In genomic region chr14:101289911-101290310, GRCh38 we compare ENCODE assay signal across 30 cellular contexts.
"Had no signal": no experiment of that assay in that cellular context is flagged by ENCODE, and none has a peak within 500 bp of the region (broad histone marks: within the 10 kb centered on the region; RNA-seq: fewer than 3 reads in every experiment).

No MANE protein-coding gene starts in this region.

- H3K4me3 ChIP-seq: colonic mucosa, gastrocnemius medialis, left ventricle myocardium inferior, lower lobe of right lung, ovary, psoas muscle, smooth muscle cell, stomach, testis, tibial artery had no signal

- DNase-seq: effector CD8-positive, alpha-beta T cell; endodermal cell; foreskin fibroblast; gastrocnemius medialis; head of caudate nucleus; islet precursor cell; kidney glomerular epithelial cell; left ventricle myocardium inferior; lower lobe of right lung; natural killer cell; occipital lobe; ovary; posterior cingulate gyrus; psoas muscle; stimulated activated CD4-positive, alpha-beta T cell treated with anti-CD3 and anti-CD28 coated beads, Interleukin-12 subunit alpha, Interleukin-12 subunit beta, amount 100 ng/mL, for 4 hours; stimulated activated CD4-positive, alpha-beta T cell treated with anti-CD3 and anti-CD28 coated beads, Interleukin-1b, Interleukin-23, amount 100 ng/mL, for 48 hours; stimulated activated CD4-positive, alpha-beta T cell treated with anti-CD3 and anti-CD28 coated beads, Interleukin-4, amount 100 ng/mL, for 1 hour; stimulated activated CD8-positive, alpha-beta memory T cell treated with anti-CD3 and anti-CD28 coated beads, Interleukin-4, amount 100 ng/mL, for 48 hours; stimulated activated naive CD4-positive, alpha-beta T cell; stomach; testis; tibial artery had no signal

- H3K36me3 Mint-ChIP-seq: natural killer cell, type B pancreatic cell had no signal

- H3K4me1 Mint-ChIP-seq: central memory CD8-positive, alpha-beta T cell; natural killer cell had no signal

- ATAC-seq: esophagus mucosa, gastrocnemius medialis, lower lobe of right lung, natural killer cell, psoas muscle, sciatic nerve had no signal

- H3K27ac ChIP-seq: colonic mucosa, epithelial cell of prostate, gastrocnemius medialis, left ventricle myocardium inferior, lower lobe of right lung, ovary, psoas muscle, stomach, testis, tibial artery had no signal

- H3K36me3 ChIP-seq: colonic mucosa, gastrocnemius medialis, left ventricle myocardium inferior, lower lobe of right lung, ovary, stomach, tibial artery had no signal

- H3K4me3 Mint-ChIP-seq: central memory CD8-positive, alpha-beta T cell; dendritic cell treated with granulocyte-macrophage colony-stimulating factor and Interleukin-4, amounts not matched to agents 40 ng/mL and 50 ng/mL, for 4 days; endodermal cell; natural killer cell; type B pancreatic cell had no signal

- H3K27me3 Mint-ChIP-seq: dendritic cell treated with granulocyte-macrophage colony-stimulating factor and Interleukin-4, amounts not matched to agents 40 ng/mL and 50 ng/mL, for 4 days had no signal

- H3K9me3 ChIP-seq: colonic mucosa, gastrocnemius medialis, left ventricle myocardium inferior, lower lobe of right lung, ovary, psoas muscle, stomach, testis, tibial artery had no signal

- H3K27ac Mint-ChIP-seq: dendritic cell treated with granulocyte-macrophage colony-stimulating factor and Interleukin-4, amounts not matched to agents 40 ng/mL and 50 ng/mL, for 4 days; endodermal cell; natural killer cell; type B pancreatic cell had no signal

- H3K9me3 Mint-ChIP-seq: central memory CD8-positive, alpha-beta T cell; dendritic cell treated with granulocyte-macrophage colony-stimulating factor and Interleukin-4, amounts not matched to agents 40 ng/mL and 50 ng/mL, for 4 days; natural killer cell; type B pancreatic cell had no signal

- H3K27me3 ChIP-seq: colonic mucosa, gastrocnemius medialis, ovary, testis had no signal

- H3K4me1 ChIP-seq: colonic mucosa, gastrocnemius medialis, left ventricle myocardium inferior, lower lobe of right lung, psoas muscle, stomach, tibial artery had no signal
